Comparison of ENCODE assay signal across 8 cellular contexts in the genomic region with DNA sequence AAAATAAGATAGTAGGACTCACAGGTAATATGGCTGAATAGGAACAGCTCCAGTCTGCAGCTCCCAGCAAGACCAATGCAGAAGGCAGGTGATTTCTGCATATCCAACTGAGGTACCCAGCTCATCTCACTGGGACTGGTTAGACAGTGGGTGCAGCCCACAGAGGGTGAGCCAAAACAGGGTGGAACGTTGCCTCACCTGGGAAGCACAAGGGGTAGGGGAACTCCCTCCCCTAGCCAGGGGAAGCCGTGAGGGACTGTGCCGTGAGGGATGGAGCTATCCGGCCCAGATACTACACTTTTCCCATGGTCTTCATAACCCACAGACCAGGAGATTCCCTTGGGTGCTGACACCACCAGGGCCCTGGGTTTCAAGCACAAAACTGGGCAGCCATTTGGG.
DNase-seq lines count a peak whose midpoint lies in the region; ATAC-seq, FAIRE-seq and TF ChIP-seq lines count a peak whose summit lies in the region.
"Not testable (repeated sequence)": the region's sequence is repeated elsewhere in the genome, so short reads cannot be mapped to it uniquely, and the experiment has no call there.

No MANE protein-coding gene starts in this region.

- TF ChIP-seq CTCF in GM23338 (conservative IDR thresholded peaks at IDR 0.05; ENCODE audit: low read depth in 2 of 2); OCI-LY3 (IDR thresholded peaks at IDR 0.05; ENCODE audit: low read depth, low read length); H1 (IDR thresholded peaks at IDR 0.05; ENCODE audit: control extremely low read depth in 1 of 3, insufficient read depth in 1 of 3, low read depth in 1 of 3, low read length in 3 of 3); HepG2 (CRISPR knock-in tag; IDR thresholded peaks at IDR 0.05); spleen (IDR thresholded peaks at IDR 0.05 in 8 of 11, conservative IDR thresholded peaks at IDR 0.05 in 3 of 11): not testable (repeated sequence)

- not testable (repeated sequence) for H3K14ac ChIP-seq in H1 (ENCODE audit: insufficient read length); neuronal stem cell (ENCODE audit: low read length)

- H4K5ac ChIP-seq in H1 (ENCODE audit: insufficient read length, low read depth, low read length), result not testable (repeated sequence)

- H2AFZ ChIP-seq in GM23338 (peak overlapping the region; percentile 39), OCI-LY3 (ENCODE audit: low read depth, low read length) (0 out of 2 replicates have a peak overlapping the region, but pooled peaks have one; percentile 43), HepG2 (ENCODE audit: low read length) (peak overlapping the region; percentile 67), neuronal stem cell (ENCODE audit: low read length) (peak overlapping the region; percentile 64)
- H2AFZ ChIP-seq in H1 (ENCODE audit: low read length), result not testable (repeated sequence)

- peaks cover 16% of the 10 kb centered on the region for H3K9me3 Mint-ChIP-seq in GM23338

- H3K9me2 ChIP-seq in GM23338 (ENCODE audit: insufficient read depth), result not testable (repeated sequence)

- 0 out of 2 replicates have a peak overlapping the region, but pooled peaks have one; percentile 80 for H2BK20ac ChIP-seq in H1 (ENCODE audit: low read length)

- not testable (repeated sequence) for FAIRE-seq in H1 (lab: Jason Lieb, UNC); HepG2 (lab: Jason Lieb, UNC)

- not testable (repeated sequence) for H3K27ac Mint-ChIP-seq in GM23338

- not testable (repeated sequence) for H2BK120ac ChIP-seq in H1 (replicated peaks; ENCODE audit: low read depth, low read length); neuronal stem cell (ENCODE audit: low read depth, low read length)

- H2AK5ac ChIP-seq in H1 (ENCODE audit: low read depth, low read length), result 0 out of 2 replicates have a peak overlapping the region, but pooled peaks have one; percentile 39
- not testable (repeated sequence) for H2AK5ac ChIP-seq in neuronal stem cell (ENCODE audit: low read depth, low read length)

- H3K27me3 ChIP-seq in GM23338 (ENCODE audit: insufficient read depth); HUES6 (ENCODE audit: control insufficient read depth, insufficient read depth, low read length); OCI-LY3 (ENCODE audit: low read depth, low read length); H1 (replicated peaks in 1 of 4; ENCODE audit: control insufficient read depth in 3 of 4, extremely low read depth in 1 of 4, insufficient read depth in 3 of 4, low read length in 3 of 4); HepG2 (ENCODE audit: control insufficient read depth in 1 of 2, insufficient read depth in 2 of 2, low read length in 2 of 2); neuronal stem cell (ENCODE audit: control insufficient read depth in 3 of 3, insufficient read depth in 3 of 3, low read depth in 1 of 3, low read length in 3 of 3); spleen (replicated peaks in 1 of 7): not testable (repeated sequence)

- intact Hi-C loops in HepG2 (cut with micrococcal nuclease; ENCODE audit: unreplicated experiment), result loop anchor here (1.0 to 2.0 kb wide), 2 partner anchors 214 to 747 kb away; no protein-coding TSS in a partner anchor
- intact Hi-C loops in spleen (cut with DNase I; ENCODE audit: low total_unique reads), result not testable (repeated sequence)

- H3K23ac ChIP-seq in H1 (ENCODE audit: insufficient read length); neuronal stem cell (ENCODE audit: low read depth, low read length, poor library complexity): not testable (repeated sequence)

- POLR2A ChIA-PET in H1 (lab: Charles Lee; ENCODE audit: partially characterized antibody), result not testable (repeated sequence)
- POLR2A ChIA-PET in HepG2 (lab: Yijun Ruan, JAX), result interaction anchor here (1.3 kb wide), 1 partner anchor 568 kb away, joined by 3 read pairs; no protein-coding TSS in a partner anchor

- not testable (repeated sequence) for H3K79me1 ChIP-seq in H1 (ENCODE audit: low read depth, low read length); neuronal stem cell (ENCODE audit: low read depth, low read length)

- TF ChIP-seq EP300 in H1 (IDR thresholded peaks at IDR 0.05; ENCODE audit: borderline replicate concordance in 1 of 2, low read depth in 2 of 2, low read length in 2 of 2); HepG2 (IDR thresholded peaks at IDR 0.05; ENCODE audit: low read depth in 2 of 2, low read length in 2 of 2); HepG2 (CRISPR knock-in tag; IDR thresholded peaks at IDR 0.05; ENCODE audit: borderline replicate concordance): not testable (repeated sequence)

- not testable (repeated sequence) for H3K56ac ChIP-seq in H1 (replicated peaks; ENCODE audit: insufficient read length, low read depth, low read length)

- H2BK5ac ChIP-seq in H1 (ENCODE audit: low read depth, low read length); neuronal stem cell (ENCODE audit: low read length): not testable (repeated sequence)

- peak overlapping the region; percentile 94; the same call in 1 of the 2 replicates for H2BK12ac ChIP-seq in H1 (ENCODE audit: low read depth, low read length)
- H2BK12ac ChIP-seq in neuronal stem cell (ENCODE audit: low read length), result not testable (repeated sequence)

- not testable (repeated sequence) for H3K4ac ChIP-seq in H1 (replicated peaks; ENCODE audit: insufficient read length, low read depth, low read length); neuronal stem cell (ENCODE audit: low read length)

- not testable (repeated sequence) for H4K8ac ChIP-seq in H1 (ENCODE audit: extremely low read depth, insufficient read depth, low read length); neuronal stem cell (ENCODE audit: low read depth, low read length)

- not testable (repeated sequence) for H3K4me1 ChIP-seq in GM23338 (ENCODE audit: insufficient read depth); OCI-LY3 (ENCODE audit: low read length); H1 (replicated peaks in 1 of 4; ENCODE audit: control insufficient read depth in 3 of 4, insufficient read depth in 4 of 4, low read length in 3 of 4); neuronal stem cell (ENCODE audit: control insufficient read depth in 2 of 2, insufficient read depth in 1 of 2, low read depth in 1 of 2, low read length in 2 of 2); spleen
- peaks cover 10% of the 10 kb centered on the region for H3K4me1 ChIP-seq in HUES6 (ENCODE audit: control insufficient read depth, insufficient read depth, low read length)
- H3K4me1 ChIP-seq in HepG2 (ENCODE audit: insufficient read depth, low read length), result peaks cover 24% of the 10 kb centered on the region

- ATAC-seq in GM23338, result not testable (repeated sequence)
- peak; percentile 76 for ATAC-seq in HepG2

- not testable (repeated sequence) for H3K23me2 ChIP-seq in H1 (ENCODE audit: low read depth, low read length)

- 91% methylated on average over 4 of the region's 4 CpGs; no CpG with 5 or more reads in 1 of the 2 experiments for WGBS in H1 (ENCODE audit: extremely low coverage in 1 of 2, insufficient coverage in 1 of 2, insufficient read length in 1 of 2, insufficient replicate concordance in 2 of 2, low coverage in 1 of 2, low lambda C conversion rate in 2 of 2, missing lambda C conversion rate in 1 of 2), 2 experiments
- no CpG with 5 or more reads among the region's 4 CpGs for WGBS in HepG2 (ENCODE audit: low lambda C conversion rate)
- no CpG with 5 or more reads among the region's 4 CpGs for WGBS in neuronal stem cell (ENCODE audit: extremely low coverage in 2 of 2, insufficient read length in 2 of 2, insufficient replicate concordance in 1 of 2), 2 donors
- WGBS in spleen, 5 donors, result 63 to 96% (median 66%) methylated on average over 4 of the region's 4 CpGs

- not testable (repeated sequence) for H3K4me2 ChIP-seq in GM23338; OCI-LY3 (ENCODE audit: low read length); H1 (ENCODE audit: insufficient read depth in 1 of 2, low read depth in 2 of 2, low read length in 2 of 2); neuronal stem cell (ENCODE audit: insufficient read depth, low read length, poor library complexity, severe bottlenecking)
- H3K4me2 ChIP-seq in HepG2 (ENCODE audit: low read depth, low read length), result peak overlapping the region; percentile 71

- H3K4me3 Mint-ChIP-seq in GM23338, result not testable (repeated sequence)

- TF ChIP-seq RAD21 in H1 (IDR thresholded peaks at IDR 0.05 in 1 of 2, conservative IDR thresholded peaks at IDR 0.05 in 1 of 2; ENCODE audit: low read depth in 2 of 2, low read length in 2 of 2); HepG2 (CRISPR knock-in tag; IDR thresholded peaks at IDR 0.05): not testable (repeated sequence)

- not testable (repeated sequence) for BruUV-seq in HepG2 (replicated peaks; lab: Mats Ljungman, UMichigan)

- H3K27me3 Mint-ChIP-seq in GM23338 (ENCODE audit: insufficient read depth, low read depth, poor library complexity), result not testable (repeated sequence)

- not testable (repeated sequence) for TF ChIP-seq POLR2A in H1 (IDR thresholded peaks at IDR 0.05; ENCODE audit: control extremely low read depth in 1 of 2, low read depth in 2 of 2, low read length in 2 of 2); HepG2 (IDR thresholded peaks at IDR 0.05; ENCODE audit: insufficient read depth in 1 of 2, low read depth in 2 of 2, low read length in 2 of 2); spleen (IDR thresholded peaks at IDR 0.05)

- H3K27ac ChIP-seq in GM23338 (ENCODE audit: low read depth); OCI-LY3 (ENCODE audit: low read length); H1 (ENCODE audit: low read depth, low read length); HepG2 (ENCODE audit: extremely low read length, insufficient read depth, low read length); neuronal stem cell (replicated peaks; ENCODE audit: low read length); spleen: not testable (repeated sequence)
- H3K27ac ChIP-seq in HUES6 (ENCODE audit: low read depth, low read length), result peak overlapping the region; percentile 56; the same call in 1 of the 2 replicates

- peak; percentile 17 for DNase-seq in DMS53 (lab: John Stamatoyannopoulos, UW)
- DNase-seq in GM23338 (ENCODE audit: low spot score); H1 (ENCODE audit: low read depth in 1 of 2, low spot score in 2 of 2); HepG2 (ENCODE audit: low spot score); neuronal stem cell (ENCODE audit: low spot score): not testable (repeated sequence)
- DNase-seq in spleen, result peak; percentile 48

- not testable (repeated sequence) for H3K9me3 ChIP-seq in HUES6 (ENCODE audit: control insufficient read depth, insufficient read depth, low read depth, low read length); OCI-LY3 (ENCODE audit: insufficient read depth, low read length); H1 (ENCODE audit: insufficient read depth in 2 of 2, low read depth in 1 of 2, low read length in 1 of 2); HepG2 (ENCODE audit: low read length); neuronal stem cell (replicated peaks in 1 of 2; ENCODE audit: control insufficient read depth in 2 of 2, insufficient read depth in 1 of 2, low read depth in 1 of 2, low read length in 2 of 2)
- H3K9me3 ChIP-seq in spleen, result peaks cover 0 to 11% (median 3%) of the 10 kb centered on the region in 8 donors

- not testable (repeated sequence) for H3K4me3 ChIP-seq in GM23338; HUES6 (ENCODE audit: low read depth, low read length); OCI-LY3 (ENCODE audit: low read length); H1 (ENCODE audit: extremely low read depth in 1 of 4, insufficient read depth in 2 of 4, low read depth in 3 of 4, low read length in 4 of 4); neuronal stem cell (ENCODE audit: low read length in 2 of 2); spleen
- peak overlapping the region in 2 of 3 experiments; percentile 19 to 44; a peak in 4 of 6 replicates for H3K4me3 ChIP-seq in HepG2 (replicated peaks in 1 of 3; ENCODE audit: insufficient read depth in 1 of 3, low read depth in 2 of 3, low read length in 3 of 3)

- H3K36me3 ChIP-seq in GM23338 (ENCODE audit: insufficient read depth); HUES6 (ENCODE audit: control insufficient read depth, insufficient read depth, low read length); OCI-LY3 (replicated peaks; ENCODE audit: low read depth, low read length); H1 (ENCODE audit: control insufficient read depth in 2 of 4, insufficient read depth in 4 of 4, low read length in 3 of 4); HepG2 (replicated peaks in 1 of 2; ENCODE audit: control insufficient read depth in 1 of 2, insufficient read depth in 2 of 2, low read length in 2 of 2); neuronal stem cell (replicated peaks in 1 of 2; ENCODE audit: control insufficient read depth in 2 of 2, insufficient read depth in 2 of 2, low read length in 2 of 2); spleen: not testable (repeated sequence)

- not testable (repeated sequence) for H3K4me1 Mint-ChIP-seq in GM23338

- CTCF ChIA-PET in H1 (lab: Charles Lee; ENCODE audit: partially characterized antibody), result interaction anchor here (0.8 to 1.4 kb wide), 4 partner anchors 18 to 722 kb away, joined by 3 read pairs; no protein-coding TSS in a partner anchor
- CTCF ChIA-PET in HepG2 (lab: Yijun Ruan, JAX; ENCODE audit: low intra/inter-chr PET ratio, low total read pairs), result not testable (repeated sequence)

- not testable (repeated sequence) for H4K91ac ChIP-seq in H1 (replicated peaks; ENCODE audit: insufficient read length, low read length); neuronal stem cell (ENCODE audit: low read depth, low read length, poor library complexity)

- not testable (repeated sequence) for H3F3A ChIP-seq in GM23338 (replicated peaks; ENCODE audit: low read depth)

- peaks cover 21% of the 10 kb centered on the region for H3K36me3 Mint-ChIP-seq in GM23338 (ENCODE audit: low read depth)

- H3K18ac ChIP-seq in H1 (ENCODE audit: extremely low read depth, low read length), result peak overlapping the region; percentile 72; the same call in 1 of the 2 replicates
- peak overlapping the region; percentile 44 for H3K18ac ChIP-seq in neuronal stem cell (ENCODE audit: low read length)

- not testable (repeated sequence) for H4K20me1 ChIP-seq in GM23338 (replicated peaks; ENCODE audit: insufficient read depth); OCI-LY3 (ENCODE audit: insufficient read depth, low read length); H1 (replicated peaks in 1 of 2; ENCODE audit: control insufficient read depth in 1 of 2, insufficient read depth in 2 of 2, low read length in 2 of 2); HepG2 (ENCODE audit: insufficient read depth, low read length)

- not testable (repeated sequence) for H3K79me2 ChIP-seq in GM23338 (replicated peaks; ENCODE audit: insufficient read depth); OCI-LY3 (ENCODE audit: low read length); H1 (ENCODE audit: control insufficient read depth in 1 of 2, insufficient read depth in 2 of 2, low read length in 2 of 2); HepG2 (ENCODE audit: insufficient read depth, low read length)

- in situ Hi-C loops in HepG2 (cut with HindIII; ENCODE audit: extremely low pct_ligation_motif_present, low pct_unique_long_range_greater_than_20kb), result loop anchor here (25.0 kb wide), 1 partner anchor 708 kb away; no protein-coding TSS in a partner anchor

- H3K9ac ChIP-seq in HUES6 (ENCODE audit: low read length); OCI-LY3 (ENCODE audit: low read length); H1 (replicated peaks in 1 of 4; ENCODE audit: extremely low read depth in 1 of 4, low read depth in 3 of 4, low read length in 3 of 4); HepG2 (ENCODE audit: insufficient read depth, low read depth, low read length); neuronal stem cell (ENCODE audit: low read depth, low read length, poor library complexity): not testable (repeated sequence)

- H2BK15ac ChIP-seq in H1 (ENCODE audit: low read length); neuronal stem cell (ENCODE audit: low read length): not testable (repeated sequence)
